Comparison of ENCODE assay signal across 18 cellular contexts in genomic region chr5:422323-423232, GRCh38. TPM values are rescaled to one million over a fixed set of nuclear protein-coding genes. Genes with fewer than 3 reads are reported as not detected.
DNase-seq lines count a peak whose midpoint lies in the region; ATAC-seq and TF ChIP-seq lines count a peak whose summit lies in the region.
"Had no signal": no experiment of that assay in that cellular context is flagged by ENCODE, and none has a peak within 500 bp of the region (broad histone marks: within the 10 kb centered on the region; RNA-seq: fewer than 3 reads in every experiment).

No MANE protein-coding gene starts in this region.

- CTCF ChIA-PET in PC-9 (lab: Charles Lee), result interaction anchor here (0.6 to 1.0 kb wide), 2 partner anchors 8 to 55 kb away, joined by 3 read pairs; no protein-coding TSS in a partner anchor

- POLR2A ChIA-PET in PC-9 (lab: Charles Lee; ENCODE audit: unreplicated experiment), result no interaction called here

- H3K9me3 Mint-ChIP-seq in endothelial cell (ENCODE audit: unreplicated experiment), result no peaks in the 10 kb centered on the region
- H3K9me3 Mint-ChIP-seq in activated T-cell treated with anti-CD3 and anti-CD28 coated beads, Interleukin-2, amount 50 U/mL, for 72 hours, result peaks cover 0 to 4% of the 10 kb centered on the region in 2 donors
- H3K9me3 Mint-ChIP-seq: naive thymus-derived CD8-positive, alpha-beta T cell had no signal

- H3K4me1 ChIP-seq in cardiac muscle cell (ENCODE audit: low read depth) (no peaks in the 10 kb centered on the region), tibial artery (no peaks in the 10 kb centered on the region), PC-9 (replicated peaks; ENCODE audit: insufficient read depth) (no peaks in the 10 kb centered on the region)
- H3K4me1 ChIP-seq: Caco-2 had no signal

- no peaks in the 10 kb centered on the region for H3F3A ChIP-seq in PC-9 (ENCODE audit: insufficient read depth, low read depth)

- H3K27me3 ChIP-seq in cardiac muscle cell (no peaks in the 10 kb centered on the region), tibial artery (no peaks in the 10 kb centered on the region), PC-9 (ENCODE audit: insufficient read depth, low read depth) (no peaks in the 10 kb centered on the region)

- DNase-seq in cardiac muscle cell (ENCODE audit: low read depth in 1 of 2, low spot score in 1 of 2) (no peak), Right ventricle myocardium superior (no peak), NB4 (ENCODE audit: low read depth) (peak; percentile 67), endothelial cell (ENCODE audit: low spot score) (no peak), tibial artery (peak; percentile 17 to 56), PC-9 (no peak)
- no peak for DNase-seq in activated T-cell treated with anti-CD3 and anti-CD28 coated beads, Interleukin-2, amount 50 U/mL, for 72 hours
- DNase-seq: activated naive CD4-positive, alpha-beta T cell treated with Interleukin-2 at 50 U/mL for 16 hours; Caco-2; mammary epithelial cell; naive thymus-derived CD8-positive, alpha-beta T cell; NCI-H1092; NCI-H526; small intestine had no signal

- TF ChIP-seq CTCF in cardiac muscle cell (IDR thresholded peaks at IDR 0.05; ENCODE audit: low read depth, low read length) (no peak), NB4 (IDR thresholded peaks at IDR 0.05; ENCODE audit: low read depth, low read length) (no peak), endothelial cell (IDR thresholded peaks at IDR 0.05; ENCODE audit: unreplicated experiment) (no peak), tibial artery (IDR thresholded peaks at IDR 0.05) (no peak), PC-9 (conservative IDR thresholded peaks at IDR 0.05) (no peak)

- BruUV-seq in PC-9 (replicated peaks; lab: Mats Ljungman, UMichigan), result no TSS peak

- H3K36me3 ChIP-seq in cardiac muscle cell, result no peaks in the 10 kb centered on the region
- H3K36me3 ChIP-seq in tibial artery, result no peaks in the 10 kb centered on the region
- no peaks in the 10 kb centered on the region for H3K36me3 ChIP-seq in PC-9 (ENCODE audit: low read depth)

- no peak for TF ChIP-seq POLR2A in NB4 (IDR thresholded peaks at IDR 0.05; ENCODE audit: extremely low read depth, insufficient read length)

- H3K27ac ChIP-seq in cardiac muscle cell (peak overlapping the region; percentile 57), tibial artery (no peak overlapping the region), PC-9 (no peak overlapping the region)

- H2AFZ ChIP-seq in PC-9, result no peak overlapping the region

- intact Hi-C loops in Right ventricle myocardium superior (cut with DNase I) (no loop called here), tibial artery (cut with DNase I; ENCODE audit: low total_unique reads) (no loop called here), PC-9 (cut with micrococcal nuclease; ENCODE audit: unreplicated experiment) (no loop called here)

- H3K4me3 ChIP-seq in cardiac muscle cell (no peak overlapping the region), NB4 (ENCODE audit: low read depth, low read length) (no peak overlapping the region), tibial artery (no peak overlapping the region), PC-9 (no peak overlapping the region)

- H4K20me1 ChIP-seq in PC-9 (ENCODE audit: insufficient read depth), result no peaks in the 10 kb centered on the region

- H3K9me3 ChIP-seq in cardiac muscle cell (ENCODE audit: low read depth) (no peaks in the 10 kb centered on the region), tibial artery (no peaks in the 10 kb centered on the region), PC-9 (ENCODE audit: insufficient read depth, low read depth) (no peaks in the 10 kb centered on the region)
- H3K9me3 ChIP-seq: Caco-2 had no signal

- H3K4me2 ChIP-seq in PC-9, result no peak overlapping the region

- no peak overlapping the region for H3K27ac Mint-ChIP-seq in endothelial cell (ENCODE audit: unreplicated experiment)
- H3K27ac Mint-ChIP-seq in activated T-cell treated with anti-CD3 and anti-CD28 coated beads, Interleukin-2, amount 50 U/mL, for 72 hours, result no peak overlapping the region
- H3K27ac Mint-ChIP-seq: progenitor cell of endocrine pancreas had no signal

- no peaks in the 10 kb centered on the region for H3K79me2 ChIP-seq in PC-9 (ENCODE audit: low read depth)

- H3K4me1 Mint-ChIP-seq in endothelial cell (ENCODE audit: unreplicated experiment), result peaks cover 6% of the 10 kb centered on the region
- H3K4me1 Mint-ChIP-seq in activated T-cell treated with anti-CD3 and anti-CD28 coated beads, Interleukin-2, amount 50 U/mL, for 72 hours (ENCODE audit: low read depth), result peaks cover 36% of the 10 kb centered on the region

- peak overlapping the region; percentile 34 for H3K4me3 Mint-ChIP-seq in endothelial cell (ENCODE audit: unreplicated experiment)
- H3K4me3 Mint-ChIP-seq in activated T-cell treated with anti-CD3 and anti-CD28 coated beads, Interleukin-2, amount 50 U/mL, for 72 hours, result no peak overlapping the region
- H3K4me3 Mint-ChIP-seq: brain; naive thymus-derived CD8-positive, alpha-beta T cell had no signal

- peaks cover 9% of the 10 kb centered on the region for H3K27me3 Mint-ChIP-seq in endothelial cell (ENCODE audit: unreplicated experiment)
- H3K27me3 Mint-ChIP-seq in activated T-cell treated with anti-CD3 and anti-CD28 coated beads, Interleukin-2, amount 50 U/mL, for 72 hours (ENCODE audit: low read depth), result peaks cover 11% of the 10 kb centered on the region
- H3K27me3 Mint-ChIP-seq: progenitor cell of endocrine pancreas had no signal

- no peaks in the 10 kb centered on the region for H3K9me2 ChIP-seq in PC-9 (ENCODE audit: insufficient read depth)

- ATAC-seq in Right ventricle myocardium superior (ENCODE audit: poor library complexity) (no peak), GM21737 (IDR thresholded peaks at IDR 0.05; ENCODE audit: unreplicated experiment) (no peak)
- ATAC-seq in activated T-cell treated with anti-CD3 and anti-CD28 coated beads, Interleukin-2, amount 50 U/mL, for 72 hours (replicated peaks in 1 of 2), result no peak
- ATAC-seq: esophagus mucosa; naive thymus-derived CD8-positive, alpha-beta T cell had no signal

- H3K36me3 Mint-ChIP-seq in endothelial cell (ENCODE audit: low read depth, unreplicated experiment), result peaks cover 4% of the 10 kb centered on the region
- H3K36me3 Mint-ChIP-seq in activated T-cell treated with anti-CD3 and anti-CD28 coated beads, Interleukin-2, amount 50 U/mL, for 72 hours (ENCODE audit: insufficient read depth in 2 of 2), result peaks cover 6 to 17% of the 10 kb centered on the region in 2 donors
- H3K36me3 Mint-ChIP-seq: brain; naive thymus-derived CD8-positive, alpha-beta T cell had no signal

RNA-seq across cellular contexts. Expression of gene EXOC3, which starts 20.4 kb away (rescaled TPM):
- 30.5 and 56.4 TPM in 2 replicates for total RNA-seq in cardiac muscle cell
- 34.8 and 36.3 TPM in 2 replicates for polyA plus RNA-seq in cardiac muscle cell
- total RNA-seq in Right ventricle myocardium superior, result 46.4 TPM
- total RNA-seq in endothelial cell (ENCODE audit: unreplicated experiment), result 43.9 TPM
- total RNA-seq in PC-9 (2021), result 155 and 188 TPM in 2 replicates
- total RNA-seq in activated T-cell treated with anti-CD3 and anti-CD28 coated beads, Interleukin-2, amount 50 U/mL, for 72 hours, result 10 to 100 TPM; 60.1 to 78.2 TPM

Comparison
In these comparisons a context has a peak if more than half of its experiments do, and no peak if none do; other contexts are left out.
1. DNase-seq: peak in NB4 (single experiment) and tibial artery (2 of 2); none in cardiac muscle cell (0 of 2), Right ventricle myocardium superior (single experiment), endothelial cell (single experiment), PC-9 (0 of 2) and activated T-cell treated with anti-CD3 and anti-CD28 coated beads, Interleukin-2, amount 50 U/mL, for 72 hours (0 of 2).